Comparison of ENCODE assay signal across 21 cellular contexts in the genomic region with DNA sequence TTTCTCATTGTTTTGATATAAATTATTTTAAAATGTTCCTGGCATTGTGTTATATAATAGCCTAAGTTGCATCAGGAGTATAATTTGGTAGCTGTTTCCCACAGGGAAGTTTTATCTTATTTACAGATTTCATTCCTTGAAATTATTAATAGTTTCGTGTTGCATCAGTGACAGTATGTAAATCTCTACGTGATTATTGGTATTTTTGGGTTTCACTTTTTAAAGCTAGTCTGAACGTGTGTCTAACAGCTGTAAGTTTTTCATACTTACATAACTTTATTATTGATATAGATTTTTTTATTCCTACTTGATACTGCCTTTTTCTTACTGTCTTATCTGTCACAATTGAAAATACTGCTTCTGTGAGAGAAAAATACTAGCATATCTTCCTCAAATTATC.
DNase-seq lines count a peak whose midpoint lies in the region; ATAC-seq and TF ChIP-seq lines count a peak whose summit lies in the region.
"Had no signal": no experiment of that assay in that cellular context is flagged by ENCODE, and none has a peak within 500 bp of the region (broad histone marks: within the 10 kb centered on the region; RNA-seq: fewer than 3 reads in every experiment).

No MANE protein-coding gene starts in this region.

- TF ChIP-seq EP300 in ovary (IDR thresholded peaks at IDR 0.05): no peak

- no peaks in the 10 kb centered on the region for H3K9me2 ChIP-seq in Karpas-422 (replicated peaks; ENCODE audit: insufficient read depth, low read length)

- no peaks in the 10 kb centered on the region for H3K4me1 Mint-ChIP-seq in nephron

- BruUV-seq in mammary epithelial cell (replicated peaks; lab: Mats Ljungman, UMichigan): no TSS peak

- WGBS in ovary, 3 donors: 35 to 66% (median 57%) methylated on average over 3 of the region's 3 CpGs
- 96% methylated on average over 3 of the region's 3 CpGs for WGBS in mammary epithelial cell (ENCODE audit: low coverage, missing lambda C conversion rate)

- H4K20me1 ChIP-seq in Karpas-422 (ENCODE audit: insufficient read depth, low read depth, low read length) (no peaks in the 10 kb centered on the region), mammary epithelial cell (ENCODE audit: insufficient read depth, low read length) (no peaks in the 10 kb centered on the region)
- H4K20me1 ChIP-seq: BLaER1 treated with 17β-estradiol and CSF1 and Interleukin-3, amounts not matched to agents 10 nM and 100 nM had no signal

- no peak overlapping the region for H3K4me3 ChIP-seq in Karpas-422 (ENCODE audit: low read length)
- no peak overlapping the region for H3K4me3 ChIP-seq in ovary
- no peak overlapping the region for H3K4me3 ChIP-seq in mammary epithelial cell (replicated peaks in 1 of 3; ENCODE audit: insufficient read depth in 1 of 3, low read depth in 2 of 3, low read length in 3 of 3)
- H3K4me3 ChIP-seq: A549; BLaER1 treated with 17β-estradiol and CSF1 and Interleukin-3, amounts not matched to agents 10 nM and 100 nM had no signal

- dilution Hi-C loops in mammary epithelial cell (cut with HindIII; ENCODE audit: low sequenced_read_pairs): no loop called here

- peak overlapping the region; percentile 43 for H3K27ac ChIP-seq in Karpas-422 (ENCODE audit: low read length)
- no peak overlapping the region for H3K27ac ChIP-seq in ovary
- no peak overlapping the region for H3K27ac ChIP-seq in mammary epithelial cell (ENCODE audit: insufficient read depth, low read depth, low read length)
- H3K27ac ChIP-seq: 22Rv1; A549; BLaER1 treated with 17β-estradiol and CSF1 and Interleukin-3, amounts not matched to agents 10 nM and 100 nM; C4-2B had no signal

- peaks cover 32% of the 10 kb centered on the region for H3K4me1 ChIP-seq in Karpas-422 (ENCODE audit: low read length)
- no peaks in the 10 kb centered on the region for H3K4me1 ChIP-seq in ovary (ENCODE audit: insufficient read depth)
- no peaks in the 10 kb centered on the region for H3K4me1 ChIP-seq in mammary epithelial cell (ENCODE audit: insufficient read depth, low read length)
- H3K4me1 ChIP-seq: A549; BLaER1 treated with 17β-estradiol and CSF1 and Interleukin-3, amounts not matched to agents 10 nM and 100 nM; Caco-2 had no signal

- H3K9ac ChIP-seq in Karpas-422 (ENCODE audit: low read length) (no peak overlapping the region), mammary epithelial cell (ENCODE audit: insufficient read depth, low read length) (no peak overlapping the region)
- H3K9ac ChIP-seq: BLaER1 treated with 17β-estradiol and CSF1 and Interleukin-3, amounts not matched to agents 10 nM and 100 nM had no signal

- H3K9me3 ChIP-seq in Karpas-422 (ENCODE audit: low read length) (no peaks in the 10 kb centered on the region), ovary (no peaks in the 10 kb centered on the region), mammary epithelial cell (replicated peaks; ENCODE audit: insufficient read depth, low read length) (no peaks in the 10 kb centered on the region)
- H3K9me3 ChIP-seq: A549; BLaER1 treated with 17β-estradiol and CSF1 and Interleukin-3, amounts not matched to agents 10 nM and 100 nM; Caco-2 had no signal

- H3K79me2 ChIP-seq in Karpas-422 (ENCODE audit: low read length) (peaks cover 22% of the 10 kb centered on the region), mammary epithelial cell (ENCODE audit: insufficient read depth, low read length) (no peaks in the 10 kb centered on the region)

- CTCF ChIA-PET in mammary epithelial cell (lab: Charles Lee; ENCODE audit: low non-redundant PET): no interaction called here

- in situ Hi-C loops in mammary epithelial cell (cut with MboI; ENCODE audit: low sequenced_read_pairs in 2 of 2): no loop called here

- DNase-seq in Karpas-422 (no peak), ovary (no peak), mammary epithelial cell (no peak), NCI-H748 treated with DMSO at 0.1 percent for 48 hours (lab: John Stamatoyannopoulos, UW) (no peak)
- DNase-seq: AML-193; Caco-2; Calu3; CD4-positive, alpha-beta T cell; CD8-positive, alpha-beta T cell; DMS79; DND-41; EL; GDM1 had no signal

- no peaks in the 10 kb centered on the region for H3K27me3 Mint-ChIP-seq in nephron (ENCODE audit: low read depth)
- H3K27me3 Mint-ChIP-seq: B cell; CD4-positive, alpha-beta T cell had no signal

- peak; percentile 58 for ATAC-seq in GM18502 (IDR thresholded peaks at IDR 0.05; ENCODE audit: poor library complexity, unreplicated experiment)
- peak; percentile 58 for ATAC-seq in HG02885 (IDR thresholded peaks at IDR 0.05; ENCODE audit: poor library complexity, unreplicated experiment)
- ATAC-seq: A549; CD8-positive, alpha-beta T cell had no signal

- H3K27me3 ChIP-seq in Karpas-422 (ENCODE audit: low read length) (no peaks in the 10 kb centered on the region), ovary (no peaks in the 10 kb centered on the region), mammary epithelial cell (ENCODE audit: insufficient read depth, low read length) (no peaks in the 10 kb centered on the region)
- H3K27me3 ChIP-seq: BLaER1 treated with 17β-estradiol and CSF1 and Interleukin-3, amounts not matched to agents 10 nM and 100 nM had no signal

- TF ChIP-seq POLR2A in ovary (IDR thresholded peaks at IDR 0.05): no peak

- H3K36me3 ChIP-seq in Karpas-422 (ENCODE audit: insufficient read depth, low read length) (peaks cover 29% of the 10 kb centered on the region), ovary (no peaks in the 10 kb centered on the region), mammary epithelial cell (ENCODE audit: insufficient read depth, low read length) (peaks cover 2% of the 10 kb centered on the region)

- peaks cover 9% of the 10 kb centered on the region for H3K36me3 Mint-ChIP-seq in nephron (ENCODE audit: low read depth)

- H3K4me2 ChIP-seq in Karpas-422 (ENCODE audit: low read depth, low read length, poor library complexity, severe bottlenecking): peak overlapping the region; percentile 13
- H3K4me2 ChIP-seq in mammary epithelial cell (ENCODE audit: insufficient read depth, low read depth, low read length): no peak overlapping the region
- H3K4me2 ChIP-seq: A549; BLaER1 treated with 17β-estradiol and CSF1 and Interleukin-3, amounts not matched to agents 10 nM and 100 nM had no signal

- no peak overlapping the region for H2AFZ ChIP-seq in Karpas-422 (ENCODE audit: low read length)
- no peak overlapping the region for H2AFZ ChIP-seq in mammary epithelial cell (ENCODE audit: low read depth, low read length)

- intact Hi-C loops in ovary (cut with DNase I) (no loop called here), mammary epithelial cell (cut with micrococcal nuclease) (no loop called here)

- peak overlapping the region in 2 of 3 experiments; percentile 22 to 48 for H3K27ac Mint-ChIP-seq in nephron
- H3K27ac Mint-ChIP-seq: B cell; CD4-positive, alpha-beta T cell; CD8-positive, alpha-beta T cell had no signal

- TF ChIP-seq CTCF in nephron (IDR thresholded peaks at IDR 0.05; ENCODE audit: unreplicated experiment in 3 of 3): no peak
- no peak for TF ChIP-seq CTCF in ovary (IDR thresholded peaks at IDR 0.05)
- no peak for TF ChIP-seq CTCF in mammary epithelial cell (conservative IDR thresholded peaks at IDR 0.05 in 1 of 2, IDR thresholded peaks at IDR 0.05 in 1 of 2; ENCODE audit: extremely low read depth in 1 of 2, insufficient read depth in 1 of 2, low read depth in 1 of 2, low read length in 2 of 2)

- H3K9me3 Mint-ChIP-seq in nephron: no peaks in the 10 kb centered on the region
- H3K9me3 Mint-ChIP-seq: CD4-positive, alpha-beta T cell; CD8-positive, alpha-beta T cell had no signal

- H3K4me3 Mint-ChIP-seq in nephron: no peak overlapping the region
- H3K4me3 Mint-ChIP-seq: B cell; CD4-positive, alpha-beta T cell; CD8-positive, alpha-beta T cell had no signal
